In the genomic region with DNA sequence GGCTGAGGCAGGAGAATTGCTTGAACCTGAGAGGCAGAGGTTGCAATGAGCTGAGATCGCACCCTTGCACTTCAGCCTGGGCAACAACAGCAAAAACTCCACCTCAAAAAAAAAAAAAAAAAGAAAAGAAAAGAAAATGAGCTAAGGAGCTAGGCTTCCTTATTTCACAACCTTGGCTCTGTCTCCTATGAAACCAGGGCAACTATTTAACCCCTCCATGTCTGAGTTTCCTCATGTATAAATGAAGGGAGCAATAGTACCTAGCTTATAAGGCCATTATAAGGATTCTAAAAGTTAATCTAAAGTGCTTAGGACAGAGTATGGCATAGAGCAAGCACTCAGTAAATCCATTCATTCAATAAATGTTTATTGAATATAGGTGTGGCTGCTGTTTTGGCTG, we compare ENCODE assay signal across 2 cellular contexts. TPM values are rescaled to one million over a fixed set of nuclear protein-coding genes. Genes with fewer than 3 reads are reported as not detected.
"Had no signal": no experiment of that assay in that cellular context is flagged by ENCODE, and none has a peak within 500 bp of the region (broad histone marks: within the 10 kb centered on the region; RNA-seq: fewer than 3 reads in every experiment).

No MANE protein-coding gene starts in this region.

RNA-seq across cellular contexts. Expression of a gene that starts 32.8 kb away (rescaled TPM):
- total RNA-seq: ascending aorta, bronchial epithelial cell had no signal
